ENCODE assay signal across 9 cellular contexts in genomic region chr11:61007383-61007970, GRCh38. TPM values are rescaled to one million over a fixed set of nuclear protein-coding genes. Genes with fewer than 3 reads are reported as not detected.
DNase-seq lines count a peak whose midpoint lies in the region; TF ChIP-seq lines count a peak whose summit lies in the region.
"Had no signal": no experiment of that assay in that cellular context is flagged by ENCODE, and none has a peak within 500 bp of the region (broad histone marks: within the 10 kb centered on the region; RNA-seq: fewer than 3 reads in every experiment).

No MANE protein-coding gene starts in this region.

- dilution Hi-C loops in mammary epithelial cell (cut with HindIII; ENCODE audit: low sequenced_read_pairs): loop anchor here (5.0 kb wide), 1 partner anchor 35 kb away; no protein-coding TSS in a partner anchor

- H3K4me3 ChIP-seq in mammary epithelial cell (replicated peaks in 1 of 3; ENCODE audit: insufficient read depth in 1 of 3, low read depth in 2 of 3, low read length in 3 of 3): peak overlapping the region in 1 of 3 experiments; percentile 11
- peak overlapping the region; percentile 17 to 22 for H3K4me3 ChIP-seq in uterus

- H3K4me1 Mint-ChIP-seq in mesothelial cell of epicardium: peaks cover 36% of the 10 kb centered on the region

- no peaks in the 10 kb centered on the region for H4K20me1 ChIP-seq in mammary epithelial cell (ENCODE audit: insufficient read depth, low read length)

- H3K27me3 Mint-ChIP-seq in mesothelial cell of epicardium (ENCODE audit: low read depth): peaks cover 43% of the 10 kb centered on the region

- intact Hi-C loops in mammary epithelial cell (cut with micrococcal nuclease): no loop called here
- intact Hi-C loops in uterus (cut with DNase I; ENCODE audit: low total_unique reads): no loop called here

- H3K79me2 ChIP-seq in mammary epithelial cell (ENCODE audit: insufficient read depth, low read length): no peaks in the 10 kb centered on the region

- H3K27ac ChIP-seq in mammary epithelial cell (ENCODE audit: insufficient read depth, low read depth, low read length) (no peak overlapping the region), uterus (no peak overlapping the region)

- no peaks in the 10 kb centered on the region for H3K9me3 Mint-ChIP-seq in mesothelial cell of epicardium

- peak overlapping the region; percentile 66 for H3K4me3 Mint-ChIP-seq in mesothelial cell of epicardium

- no peaks in the 10 kb centered on the region for H3K36me3 ChIP-seq in mammary epithelial cell (ENCODE audit: insufficient read depth, low read length)
- no peaks in the 10 kb centered on the region for H3K36me3 ChIP-seq in uterus

- H3K27me3 ChIP-seq in mammary epithelial cell (ENCODE audit: insufficient read depth, low read length) (no peaks in the 10 kb centered on the region), uterus (peaks cover 0 to 6% of the 10 kb centered on the region in 2 donors)

- BruUV-seq in mammary epithelial cell (replicated peaks; lab: Mats Ljungman, UMichigan): no TSS peak

- H3K9me3 ChIP-seq in mammary epithelial cell (replicated peaks; ENCODE audit: insufficient read depth, low read length) (no peaks in the 10 kb centered on the region), uterus (no peaks in the 10 kb centered on the region)

- H3K36me3 Mint-ChIP-seq in mesothelial cell of epicardium: no peaks in the 10 kb centered on the region

- TF ChIP-seq CTCF in mammary epithelial cell (conservative IDR thresholded peaks at IDR 0.05 in 1 of 2, IDR thresholded peaks at IDR 0.05 in 1 of 2; ENCODE audit: extremely low read depth in 1 of 2, insufficient read depth in 1 of 2, low read depth in 1 of 2, low read length in 2 of 2) (no peak), mesothelial cell of epicardium (IDR thresholded peaks at IDR 0.05; ENCODE audit: unreplicated experiment) (no peak), uterus (IDR thresholded peaks at IDR 0.05) (no peak)

- CTCF ChIA-PET in mammary epithelial cell (lab: Charles Lee; ENCODE audit: low non-redundant PET): no interaction called here

- H3K4me2 ChIP-seq in mammary epithelial cell (ENCODE audit: insufficient read depth, low read depth, low read length): peak overlapping the region; percentile 87

- 13% methylated on average over 8 of the region's 52 CpGs for WGBS in mammary epithelial cell (ENCODE audit: low coverage, missing lambda C conversion rate)

- H3K4me1 ChIP-seq in mammary epithelial cell (ENCODE audit: insufficient read depth, low read length) (peaks cover 8% of the 10 kb centered on the region), uterus (peaks cover 0 to 12% of the 10 kb centered on the region in 2 donors)

- peak overlapping the region; percentile 52 for H2AFZ ChIP-seq in mammary epithelial cell (ENCODE audit: low read depth, low read length)

- in situ Hi-C loops in mammary epithelial cell (cut with MboI; ENCODE audit: low sequenced_read_pairs in 2 of 2): no loop called here

- H3K27ac Mint-ChIP-seq in mesothelial cell of epicardium: no peak overlapping the region

- H3K9ac ChIP-seq in mammary epithelial cell (ENCODE audit: insufficient read depth, low read length): no peak overlapping the region

- TF ChIP-seq POLR2A in uterus (IDR thresholded peaks at IDR 0.05): no peak

- peak; percentile 45 for DNase-seq in stimulated activated CD4-positive, alpha-beta T cell treated with anti-CD3 and anti-CD28 coated beads, Interleukin-15, amount 100 ng/mL, for 24 hours
- no peak for DNase-seq in stimulated activated CD4-positive, alpha-beta T cell treated with anti-CD3 and anti-CD28 coated beads, Interleukin-2, amount 100 ng/mL, for 48 hours
- DNase-seq in mammary epithelial cell (no peak), mesothelial cell of epicardium (ENCODE audit: low spot score in 2 of 2, unreplicated experiment in 2 of 2) (no peak), uterus (no peak), dermis blood vessel endothelial cell (no peak), nucleus accumbens (lab: John Stamatoyannopoulos, UW) (no peak), activated gamma-delta T cell (lab: John Stamatoyannopoulos, UW) (no peak)

RNA-seq across cellular contexts. Expression of gene CD6, which starts 36.0 kb away (rescaled TPM):
- not detected for total RNA-seq in mammary epithelial cell
- polyA plus RNA-seq in mammary epithelial cell: not detected
- not detected for polyA minus RNA-seq in mammary epithelial cell
- 0.27 to 0.31 TPM in 2 of 3 replicates, not detected in the other for total RNA-seq in mesothelial cell of epicardium
- 1 to 10 TPM in 1 of 4 donors, under 1 TPM in 2, not detected in 1; 0.26 to 2.0 (median 0.91) TPM for total RNA-seq in uterus
- total RNA-seq in dermis blood vessel endothelial cell: not detected in 2 replicates
- total RNA-seq: fibroblast of lung had no signal
- polyA plus RNA-seq: fibroblast of lung had no signal

RNA-seq across cellular contexts. Expression of gene SLC15A3, which starts 55.5 kb away (rescaled TPM):
- total RNA-seq in mammary epithelial cell (under 1 TPM; 0.16 to 0.17 TPM), mesothelial cell of epicardium (5.0 to 7.4 TPM (median 5.2 TPM) in 3 replicates), uterus (10 to 100 TPM in 3 of 4 donors, 1 to 10 TPM in 1; 5.9 to 44.5 (median 28.7) TPM), dermis blood vessel endothelial cell (8.7 and 9.0 TPM in 2 replicates)
- 0.07 TPM for polyA plus RNA-seq in mammary epithelial cell
- polyA minus RNA-seq in mammary epithelial cell: not detected
